20 cellular contexts compared by ENCODE assay signal in the genomic region with DNA sequence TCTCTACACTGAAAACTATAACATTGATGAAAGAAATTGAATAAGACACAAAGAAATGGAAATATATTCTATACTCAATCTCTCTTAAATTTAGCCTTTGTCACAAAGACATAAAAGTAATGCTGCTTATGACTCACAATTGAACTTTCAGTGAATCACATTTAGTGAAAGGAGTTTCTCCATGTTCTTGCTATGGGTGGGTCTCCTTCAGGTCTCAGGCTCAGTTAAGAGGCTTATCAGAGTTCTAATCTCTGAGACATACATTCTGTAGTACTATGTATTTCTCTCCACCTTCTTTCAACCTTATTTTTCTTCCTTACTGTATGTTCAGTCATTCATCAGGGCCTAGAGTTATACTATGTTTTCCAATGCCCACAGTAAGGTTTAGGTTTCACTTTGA.
DNase-seq lines count a peak whose midpoint lies in the region; ATAC-seq and TF ChIP-seq lines count a peak whose summit lies in the region.
"Had no signal": no experiment of that assay in that cellular context is flagged by ENCODE, and none has a peak within 500 bp of the region (broad histone marks: within the 10 kb centered on the region; RNA-seq: fewer than 3 reads in every experiment).

No MANE protein-coding gene starts in this region.

- peaks cover 0 to 5% of the 10 kb centered on the region in 2 donors for H3K9me3 ChIP-seq in breast epithelium
- no peaks in the 10 kb centered on the region for H3K9me3 ChIP-seq in PC-3 (ENCODE audit: low read length)
- no peaks in the 10 kb centered on the region for H3K9me3 ChIP-seq in mammary epithelial cell (replicated peaks; ENCODE audit: insufficient read depth, low read length)

- H3K79me2 ChIP-seq in PC-3 (ENCODE audit: low read length), result no peaks in the 10 kb centered on the region
- H3K79me2 ChIP-seq in mammary epithelial cell (ENCODE audit: insufficient read depth, low read length), result no peaks in the 10 kb centered on the region

- H3K4me3 ChIP-seq in breast epithelium, result no peak overlapping the region
- no peak overlapping the region for H3K4me3 ChIP-seq in PC-3 (ENCODE audit: low read length)
- no peak overlapping the region for H3K4me3 ChIP-seq in mammary epithelial cell (replicated peaks in 1 of 3; ENCODE audit: insufficient read depth in 1 of 3, low read depth in 2 of 3, low read length in 3 of 3)
- no peak overlapping the region for H3K4me3 ChIP-seq in retinal pigment epithelial cell (ENCODE audit: low read length)
- H3K4me3 ChIP-seq: SK-N-MC had no signal

- H3K4me2 ChIP-seq in PC-3 (ENCODE audit: low read length), result no peak overlapping the region
- H3K4me2 ChIP-seq in mammary epithelial cell (ENCODE audit: insufficient read depth, low read depth, low read length), result no peak overlapping the region

- H3K27me3 ChIP-seq in breast epithelium (no peaks in the 10 kb centered on the region), PC-3 (ENCODE audit: low read length) (peaks cover 2% of the 10 kb centered on the region; the same call in 1 of the 2 replicates), mammary epithelial cell (ENCODE audit: insufficient read depth, low read length) (no peaks in the 10 kb centered on the region)

- intact Hi-C loops in MCF 10A (cut with micrococcal nuclease) (no loop called here), breast epithelium (cut with DNase I; ENCODE audit: low total_unique reads) (no loop called here), PC-3 (cut with micrococcal nuclease) (no loop called here), mammary epithelial cell (cut with micrococcal nuclease) (no loop called here)

- no peaks in the 10 kb centered on the region for H3K36me3 Mint-ChIP-seq in MCF 10A (ENCODE audit: insufficient read depth, unreplicated experiment)

- no peaks in the 10 kb centered on the region for H3F3A ChIP-seq in PC-3 (ENCODE audit: low read length, unreplicated experiment)

- H3K36me3 ChIP-seq in breast epithelium (no peaks in the 10 kb centered on the region), PC-3 (ENCODE audit: low read depth, low read length) (no peaks in the 10 kb centered on the region), mammary epithelial cell (ENCODE audit: insufficient read depth, low read length) (no peaks in the 10 kb centered on the region)

- BruUV-seq in MCF 10A (replicated peaks; lab: Mats Ljungman, UMichigan) (no TSS peak), PC-3 (replicated peaks; lab: Mats Ljungman, UMichigan) (no TSS peak), mammary epithelial cell (replicated peaks; lab: Mats Ljungman, UMichigan) (no TSS peak)

- no peak overlapping the region for H3K27ac Mint-ChIP-seq in MCF 10A (ENCODE audit: low read depth, unreplicated experiment)
- H3K27ac Mint-ChIP-seq: CD4-positive, alpha-beta T cell had no signal

- POLR2A ChIA-PET in MCF 10A (lab: Yijun Ruan, JAX) (no interaction called here), PC-3 (lab: Charles Lee; ENCODE audit: unreplicated experiment) (no interaction called here)

- no peak overlapping the region for H2AFZ ChIP-seq in PC-3 (ENCODE audit: low read length)
- no peak overlapping the region for H2AFZ ChIP-seq in mammary epithelial cell (ENCODE audit: low read depth, low read length)

- DNase-seq in MCF 10A (ENCODE audit: unreplicated experiment) (peak; percentile 16), breast epithelium (ENCODE audit: low spot score in 2 of 2) (no peak), PC-3 (peak; percentile 8), mammary epithelial cell (peak; percentile 27), retinal pigment epithelial cell (ENCODE audit: low read depth) (peak; percentile 14), mesenteric fat pad (ENCODE audit: low spot score) (no peak), NCI-H526 treated with DMSO at 0.1 percent for 48 hours (lab: John Stamatoyannopoulos, UW) (no peak)
- DNase-seq: CD4-positive, alpha-beta T cell; COR-L47; DMS79; KBM-7; NCI-H1092; NCI-H1436 treated with DMSO at 0.1 percent for 48 hours; NCI-H1930; NCI-H2227 treated with DMSO at 0.1 percent for 48 hours; NCI-H524 treated with DMSO at 0.1 percent for 48 hours; OCI-M1; SHP77 treated with DMSO at 0.1 percent for 48 hours had no signal

- TF ChIP-seq POLR2A in breast epithelium (IDR thresholded peaks at IDR 0.05), result no peak

- CTCF ChIA-PET in MCF 10A (lab: Yijun Ruan, JAX) (no interaction called here), PC-3 (lab: Charles Lee) (no interaction called here), mammary epithelial cell (lab: Charles Lee; ENCODE audit: low non-redundant PET) (no interaction called here)

- H3K27ac ChIP-seq in breast epithelium, result no peak overlapping the region
- no peak overlapping the region for H3K27ac ChIP-seq in PC-3 (ENCODE audit: low read length)
- H3K27ac ChIP-seq in mammary epithelial cell (ENCODE audit: insufficient read depth, low read depth, low read length), result no peak overlapping the region
- H3K27ac ChIP-seq: SK-N-MC had no signal

- H3K9me3 Mint-ChIP-seq in MCF 10A (ENCODE audit: unreplicated experiment), result peaks cover 5% of the 10 kb centered on the region
- H3K9me3 Mint-ChIP-seq: CD4-positive, alpha-beta T cell had no signal

- dilution Hi-C loops in mammary epithelial cell (cut with HindIII; ENCODE audit: low sequenced_read_pairs), result no loop called here

- no peak for ATAC-seq in PC-3
- ATAC-seq in HG02610 (IDR thresholded peaks at IDR 0.05; ENCODE audit: unreplicated experiment), result no peak

- H3K4me1 ChIP-seq in breast epithelium (no peaks in the 10 kb centered on the region), PC-3 (ENCODE audit: insufficient read depth, low read length) (no peaks in the 10 kb centered on the region), mammary epithelial cell (ENCODE audit: insufficient read depth, low read length) (no peaks in the 10 kb centered on the region)

- in situ Hi-C loops in mammary epithelial cell (cut with MboI; ENCODE audit: low sequenced_read_pairs in 2 of 2), result no loop called here

- H3K9me2 ChIP-seq in PC-3 (replicated peaks; ENCODE audit: low read length), result no peaks in the 10 kb centered on the region

- H4K20me1 ChIP-seq in PC-3 (ENCODE audit: low read length) (no peaks in the 10 kb centered on the region), mammary epithelial cell (ENCODE audit: insufficient read depth, low read length) (no peaks in the 10 kb centered on the region)

- no peaks in the 10 kb centered on the region for H3K27me3 Mint-ChIP-seq in MCF 10A (ENCODE audit: insufficient read depth, unreplicated experiment)

- H3K9ac ChIP-seq in PC-3 (ENCODE audit: low read length) (no peak overlapping the region), mammary epithelial cell (ENCODE audit: insufficient read depth, low read length) (no peak overlapping the region)

- H3K4me3 Mint-ChIP-seq in MCF 10A (ENCODE audit: unreplicated experiment), result no peak overlapping the region
- H3K4me3 Mint-ChIP-seq: CD4-positive, alpha-beta T cell had no signal

- TF ChIP-seq CTCF in MCF 10A (IDR thresholded peaks at IDR 0.05; ENCODE audit: unreplicated experiment), result no peak
- no peak for TF ChIP-seq CTCF in breast epithelium (IDR thresholded peaks at IDR 0.05)
- TF ChIP-seq CTCF in PC-3 (conservative IDR thresholded peaks at IDR 0.05; ENCODE audit: low read depth, low read length), result no peak
- no peak for TF ChIP-seq CTCF in mammary epithelial cell (conservative IDR thresholded peaks at IDR 0.05 in 1 of 2, IDR thresholded peaks at IDR 0.05 in 1 of 2; ENCODE audit: extremely low read depth in 1 of 2, insufficient read depth in 1 of 2, low read depth in 1 of 2, low read length in 2 of 2)
- TF ChIP-seq CTCF in retinal pigment epithelial cell (conservative IDR thresholded peaks at IDR 0.05; ENCODE audit: low read depth, low read length), result no peak

- H3K4me1 Mint-ChIP-seq in MCF 10A (ENCODE audit: insufficient read depth, unreplicated experiment), result no peaks in the 10 kb centered on the region

Comparison
In these comparisons a context has a peak if more than half of its experiments do, and no peak if none do; other contexts are left out.
1. DNase-seq: peak in MCF 10A (single experiment), PC-3 (single experiment), mammary epithelial cell (single experiment) and retinal pigment epithelial cell (single experiment); none in breast epithelium (0 of 2), mesenteric fat pad (single experiment) and NCI-H526 treated with DMSO at 0.1 percent for 48 hours (single experiment).